ENCODE assay signal across 13 cellular contexts in the genomic region with DNA sequence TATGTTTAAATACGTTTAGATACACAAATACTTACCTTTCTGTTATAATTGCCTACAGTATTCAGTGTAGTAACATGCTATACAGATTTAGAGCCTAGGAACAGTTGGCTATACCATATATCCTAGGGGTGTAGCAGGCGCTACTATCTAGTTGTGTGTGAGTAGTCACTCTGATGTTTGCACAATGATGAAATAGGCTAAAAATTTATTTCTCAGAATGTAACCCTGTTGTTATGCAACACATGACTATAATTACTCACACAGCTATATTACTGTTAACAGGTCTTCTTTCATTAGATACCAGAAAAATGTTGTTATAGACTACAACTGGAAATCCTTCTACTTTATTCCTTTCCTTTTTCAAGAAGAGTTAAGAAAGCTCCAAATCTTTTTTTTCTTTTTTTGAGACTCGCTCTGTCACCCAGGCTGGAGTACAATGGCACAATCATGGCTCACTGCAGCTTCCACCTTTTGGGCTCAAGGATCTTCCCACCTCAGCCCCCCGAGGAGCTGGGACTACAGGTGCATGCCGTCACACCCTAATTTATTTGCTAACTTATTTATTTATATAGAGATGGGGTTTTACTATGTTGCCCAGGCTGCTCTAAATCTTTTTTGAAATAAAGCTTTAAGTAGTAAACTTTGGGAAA. TPM values are rescaled to one million over a fixed set of nuclear protein-coding genes. Genes with fewer than 3 reads are reported as not detected.
DNase-seq lines count a peak whose midpoint lies in the region; ATAC-seq, FAIRE-seq and TF ChIP-seq lines count a peak whose summit lies in the region.
"Had no signal": no experiment of that assay in that cellular context is flagged by ENCODE, and none has a peak within 500 bp of the region (broad histone marks: within the 10 kb centered on the region; RNA-seq: fewer than 3 reads in every experiment).

No MANE protein-coding gene starts in this region.

- H3K27ac ChIP-seq in K562 (ENCODE audit: extremely low read depth, low read depth, low read length) (no peak overlapping the region), left lung (peak overlapping the region in 1 of 2 donors; percentile 34)

- no peak for FAIRE-seq in K562 (lab: Jason Lieb, UNC)
- FAIRE-seq: GM12891 had no signal

- TF ChIP-seq CTCF in AG04449 (IDR thresholded peaks at IDR 0.05; ENCODE audit: insufficient read depth, low read length, missing control alignments) (no peak), K562 (IDR thresholded peaks at IDR 0.05 in 2 of 3, conservative IDR thresholded peaks at IDR 0.05 in 1 of 3; ENCODE audit: insufficient read depth in 2 of 3, low read depth in 1 of 3, low read length in 3 of 3) (no peak), left lung (IDR thresholded peaks at IDR 0.05) (no peak), lower leg skin (IDR thresholded peaks at IDR 0.05) (no peak)

- no peaks in the 10 kb centered on the region for H3K79me2 ChIP-seq in K562 (ENCODE audit: control insufficient read depth, insufficient read depth, low read length)

- H3K9ac ChIP-seq in K562 (ENCODE audit: insufficient read depth in 1 of 2, low read depth in 2 of 2, low read length in 2 of 2) = no peak overlapping the region

- no TSS peak for BruUV-seq in K562 (replicated peaks; lab: Mats Ljungman, UMichigan)

- TF ChIP-seq POLR2A in K562 (conservative IDR thresholded peaks at IDR 0.05) (no peak), lower leg skin (IDR thresholded peaks at IDR 0.05) (no peak)

- intact Hi-C loops in K562 (cut with micrococcal nuclease) (no loop called here), left lung (cut with DNase I) (no loop called here), lower leg skin (cut with DNase I; ENCODE audit: low total_unique reads) (no loop called here)

- no peaks in the 10 kb centered on the region for H3K4me1 ChIP-seq in K562 (replicated peaks in 1 of 2; ENCODE audit: control insufficient read depth in 2 of 2, insufficient read depth in 2 of 2, low read length in 2 of 2)
- peaks cover 0 to 7% of the 10 kb centered on the region in 2 donors for H3K4me1 ChIP-seq in left lung

- no peak for TF ChIP-seq EP300 in K562 (IDR thresholded peaks at IDR 0.05; ENCODE audit: low read length)

- DNase-seq in AG04449 (ENCODE audit: low read depth, low spot score) (peak; percentile 69), HT-29 (ENCODE audit: low spot score) (peak; percentile 24), K562 (ENCODE audit: extremely low read depth in 1 of 4, low spot score in 3 of 4) (no peak), left lung (no peak), lower leg skin (ENCODE audit: low spot score in 2 of 2) (no peak), NCI-H2081 treated with DMSO at 0.1 percent for 48 hours (lab: John Stamatoyannopoulos, UW) (no peak)
- DNase-seq in stimulated activated naive CD4-positive, alpha-beta T cell (lab: John Stamatoyannopoulos, UW) = no peak
- DNase-seq: activated T-cell treated with anti-CD3 and anti-CD28 coated beads, Interleukin-2, amount 50 U/mL, for 72 hours; CD4-positive, alpha-beta T cell; dermis blood vessel endothelial cell; NK-92 treated with Interleukin-12 subunit alpha and Interleukin-12 subunit beta, amount 100 ng/mL, for 24 hours had no signal

- POLR2A ChIA-PET in AG04449 (lab: Yijun Ruan, JAX) = interaction anchor here (0.7 to 1.3 kb wide), 2 partner anchors 11 to 272 kb away, joined by 3 read pairs; no protein-coding TSS in a partner anchor
- POLR2A ChIA-PET in K562 (lab: Yijun Ruan, JAX) = interaction anchor here (0.5 to 1.1 kb wide), 4 partner anchors 9 to 1219 kb away, joined by 3 to 4 read pairs (median 4); no protein-coding TSS in a partner anchor

- H3K36me3 ChIP-seq in K562 (ENCODE audit: control insufficient read depth, insufficient read depth, low read length) (peaks cover 82% of the 10 kb centered on the region), left lung (peaks cover 0 to 85% of the 10 kb centered on the region in 2 donors)

- no peaks in the 10 kb centered on the region for H3K9me1 ChIP-seq in K562 (ENCODE audit: control insufficient read depth, insufficient read depth, low read length)

- H2AFZ ChIP-seq in K562 (ENCODE audit: low read depth, low read length) = no peak overlapping the region

- H3K27me3 ChIP-seq in K562 (ENCODE audit: control insufficient read depth in 2 of 2, insufficient read depth in 2 of 2, low read length in 2 of 2) = no peaks in the 10 kb centered on the region
- no peaks in the 10 kb centered on the region for H3K27me3 ChIP-seq in left lung

- in situ Hi-C loops in K562 (cut with MboI) = no loop called here

- no peak for TF ChIP-seq RAD21 in K562 (CRISPR knock-in tag; conservative IDR thresholded peaks at IDR 0.05 in 1 of 2, IDR thresholded peaks at IDR 0.05 in 1 of 2)

- H3K4me2 ChIP-seq in K562 (ENCODE audit: insufficient read depth, low read length) = no peak overlapping the region

- no peaks in the 10 kb centered on the region for H3K9me3 ChIP-seq in K562 (replicated peaks; ENCODE audit: control insufficient read depth, insufficient read depth, low read depth, low read length)
- H3K9me3 ChIP-seq in left lung = no peaks in the 10 kb centered on the region

- 90% methylated on average over 5 of the region's 5 CpGs for WGBS in K562 (ENCODE audit: insufficient coverage, low coverage, missing lambda C conversion rate)
- 91 to 92% methylated on average over 5 of the region's 5 CpGs for WGBS in lower leg skin, 2 donors

- CTCF ChIA-PET in AG04449 (lab: Yijun Ruan, JAX) (interaction anchor here (0.7 to 1.2 kb wide), 3 partner anchors 8 to 119 kb away, joined by 3 to 4 read pairs (median 3); no protein-coding TSS in a partner anchor), K562 (lab: Yijun Ruan, JAX; ENCODE audit: low intra/inter-chr PET ratio) (no interaction called here)

- ATAC-seq in K562 (no peak), left lung (peak; percentile 94), GM18861 (IDR thresholded peaks at IDR 0.05; ENCODE audit: unreplicated experiment) (no peak)

- no peak overlapping the region for H3K4me3 ChIP-seq in AG04449 (ENCODE audit: low read depth, low read length)
- H3K4me3 ChIP-seq in K562 = no peak overlapping the region
- no peak overlapping the region for H3K4me3 ChIP-seq in left lung
- no peak overlapping the region for H3K4me3 ChIP-seq in lower leg skin (ENCODE audit: low read depth, poor library complexity, severe bottlenecking)

- H4K20me1 ChIP-seq in K562 (replicated peaks; ENCODE audit: control insufficient read depth, insufficient read depth, low read length) = no peaks in the 10 kb centered on the region

TF ChIP-seq in K562, 482 proteins besides CTCF, POLR2A, EP300 and RAD21 (continues in another document):
- no peak for TF ChIP-seq ARID1B (IDR thresholded peaks at IDR 0.05)
- no peak for TF ChIP-seq KHSRP (IDR thresholded peaks at IDR 0.05)
- TF ChIP-seq SLC30A9 (CRISPR knock-in tag; IDR thresholded peaks at IDR 0.05) = no peak
- no peak for TF ChIP-seq XRCC4 (IDR thresholded peaks at IDR 0.05; ENCODE audit: extremely low read depth, insufficient read depth, insufficient read length)
- TF ChIP-seq RBM22 (IDR thresholded peaks at IDR 0.05; ENCODE audit: low read depth, low read length, poor library complexity, severe bottlenecking) = no peak
- TF ChIP-seq, protein P1, sequence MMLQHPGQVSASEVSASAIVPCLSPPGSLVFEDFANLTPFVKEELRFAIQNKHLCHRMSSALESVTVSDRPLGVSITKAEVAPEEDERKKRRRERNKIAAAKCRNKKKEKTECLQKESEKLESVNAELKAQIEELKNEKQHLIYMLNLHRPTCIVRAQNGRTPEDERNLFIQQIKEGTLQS (IDR thresholded peaks at IDR 0.05) = peak; percentile 22; the same call in 1 of the 2 replicates
- TF ChIP-seq, protein P1 (CRISPR knock-in tag; conservative IDR thresholded peaks at IDR 0.05) = no peak
- no peak for TF ChIP-seq ZNF436 (CRISPR knock-in tag; IDR thresholded peaks at IDR 0.05)
- no peak for TF ChIP-seq SRSF9 (IDR thresholded peaks at IDR 0.05; ENCODE audit: borderline replicate concordance, low read depth, low read length)
- TF ChIP-seq FOXA1 (IDR thresholded peaks at IDR 0.05; ENCODE audit: borderline replicate concordance) = no peak
- no peak for TF ChIP-seq MAFG (tag; conservative IDR thresholded peaks at IDR 0.05)
- TF ChIP-seq CHD2 (IDR thresholded peaks at IDR 0.05; ENCODE audit: low read depth, low read length) = no peak

RNA-seq across cellular contexts. Expression of a gene that starts 48.5 kb away (rescaled TPM):
- not detected in 2 replicates for total RNA-seq in HT-29 (2014; rRNA removed; shearing (Covaris generic))
- not detected in 2 replicates for total RNA-seq in K562 (2011; cell fraction: chromatin; rRNA removed; ENCODE audit: low replicate concordance)
- not detected in 2 replicates for total RNA-seq in K562 (2011; cell fraction: nucleolus; rRNA removed)
- total RNA-seq in K562 (2011; cell fraction: nucleoplasm; rRNA removed) = not detected in 2 replicates
- total RNA-seq in K562 (2014; rRNA removed) (not detected in 2 replicates), K562 (2014; rRNA removed; fragmentation: Illumina TruSeq; extraction: Trizol) (not detected in 2 replicates), K562 (2015; rRNA removed; fragmentation: Illumina TruSeq; extraction: Trizol) (not detected in 2 replicates), K562 (2021) (not detected in 2 replicates), left lung (10 to 100 TPM in 1 of 2 donors, 1 to 10 TPM in 1; 5.0 to 11.4 TPM), lower leg skin (10 to 100 TPM in 1 of 4 donors, 1 to 10 TPM in 3; 3.5 to 11.3 (median 6.2) TPM)
- polyA plus RNA-seq in K562 (2011; rRNA removed) (not detected in 2 replicates), K562 (2014; fragmentation: Illumina TruSeq; extraction: Trizol) (not detected in 2 replicates), K562 (2014; fragmentation: Nextera tagmentation; extraction: Ambion mirVana) (not detected), K562 (2014; rRNA removed) (not detected in 2 replicates)
- polyA plus RNA-seq in K562 (2011; cell fraction: cytosol; rRNA removed) = not detected in 2 replicates
- polyA plus RNA-seq in K562 (2011; cell fraction: nucleus; rRNA removed) = not detected in 2 replicates
- polyA plus RNA-seq in K562 (2012) = not detected in 2 replicates
- polyA minus RNA-seq in K562 (2011; rRNA and poly(A)+ RNA removed) = not detected in 2 replicates
- polyA minus RNA-seq in K562 (2011; cell fraction: cytosol; rRNA and poly(A)+ RNA removed) = not detected in 2 replicates
- not detected in 2 replicates for polyA minus RNA-seq in K562 (2011; cell fraction: nucleus; rRNA and poly(A)+ RNA removed)

Comparison
In these comparisons a context has a peak if more than half of its experiments do, and no peak if none do; other contexts are left out.
1. DNase-seq: peak in AG04449 (single experiment) and HT-29 (single experiment); none in K562 (0 of 4), left lung (0 of 2), stimulated activated naive CD4-positive, alpha-beta T cell (0 of 6), lower leg skin (0 of 2) and NCI-H2081 treated with DMSO at 0.1 percent for 48 hours (single experiment).